In genomic region chr12:95473440-95473946, GRCh38 we compare ENCODE assay signal across 8 cellular contexts. TPM values are rescaled to one million over a fixed set of nuclear protein-coding genes. Genes with fewer than 3 reads are reported as not detected.
DNase-seq lines count a peak whose midpoint lies in the region; ATAC-seq and TF ChIP-seq lines count a peak whose summit lies in the region.

No MANE protein-coding gene starts in this region.

- peak; percentile 83 for TF ChIP-seq POLR2A in HCT116 (IDR thresholded peaks at IDR 0.05; ENCODE audit: borderline replicate concordance, extremely low read depth, insufficient read depth, insufficient read length)

- peaks cover 4% of the 10 kb centered on the region; the same call in 1 of the 2 replicates for H4K20me1 ChIP-seq in HCT116 (ENCODE audit: insufficient read depth)

- peaks cover 15 to 29% of the 10 kb centered on the region in 2 experiments for H3K36me3 ChIP-seq in HCT116 (ENCODE audit: control insufficient read depth in 1 of 2, insufficient read depth in 2 of 2, low read length in 2 of 2)
- peaks cover 35% of the 10 kb centered on the region for H3K36me3 ChIP-seq in WERI-Rb-1
- peaks cover 17% of the 10 kb centered on the region for H3K36me3 ChIP-seq in effector memory CD4-positive, alpha-beta T cell (ENCODE audit: control insufficient read depth, insufficient read depth, low read length)
- peaks cover 8 to 25% of the 10 kb centered on the region in 2 experiments for H3K36me3 ChIP-seq in mesenchymal stem cell (ENCODE audit: control insufficient read depth in 1 of 2, insufficient read depth in 2 of 2, low read depth in 1 of 2, low read length in 2 of 2)

- CTCF ChIA-PET in HCT116 (lab: Charles Lee) = interaction anchor here (1.0 to 1.1 kb wide), 3 partner anchors 61 to 445 kb away, joined by 4 to 5 read pairs (median 4); no protein-coding TSS in a partner anchor

- peak overlapping the region; percentile 91 for H2AFZ ChIP-seq in HCT116 (ENCODE audit: low read depth, low read length, poor library complexity, severe bottlenecking)
- H2AFZ ChIP-seq in mesenchymal stem cell (ENCODE audit: low read depth, low read length) = no peak overlapping the region

- peak overlapping the region; percentile 99 for H3K9ac ChIP-seq in HCT116 (ENCODE audit: low read length)
- peak overlapping the region; percentile 100 for H3K9ac ChIP-seq in mesenchymal stem cell (ENCODE audit: low read length)

- no peaks in the 10 kb centered on the region for H3K79me1 ChIP-seq in mesenchymal stem cell (replicated peaks; ENCODE audit: low read length, poor library complexity, severe bottlenecking)

- WGBS in mesenchymal stem cell = 0% methylated on average over 19 of the region's 25 CpGs

- H3K4me3 ChIP-seq in HCT116 (replicated peaks in 1 of 2; ENCODE audit: low read depth in 1 of 2, low read length in 2 of 2) (peak overlapping the region; percentile 94 to 98), WERI-Rb-1 (ENCODE audit: low read depth, low read length) (peak overlapping the region; percentile 96), mesenchymal stem cell (ENCODE audit: insufficient read depth in 1 of 2, low read depth in 1 of 2, low read length in 2 of 2) (peak overlapping the region; percentile 56 to 99)
- peak overlapping the region; percentile 82 for H3K4me3 ChIP-seq in effector memory CD4-positive, alpha-beta T cell (ENCODE audit: insufficient read depth, low read depth, low read length, poor library complexity, severe bottlenecking)

- H3K4ac ChIP-seq in mesenchymal stem cell (ENCODE audit: low read depth in 1 of 2, low read length in 2 of 2) = peak overlapping the region in 1 of 2 experiments; percentile 84

- H2BK12ac ChIP-seq in mesenchymal stem cell (ENCODE audit: low read length in 2 of 2) = no peak overlapping the region

- H3K9me2 ChIP-seq in HCT116 (ENCODE audit: insufficient read depth) = no peaks in the 10 kb centered on the region

- ATAC-seq in HCT116 = peak; percentile 53

- peak; percentile 62 for DNase-seq in SIG-M5 treated with dmso at 0.1 percent for 504 hours (lab: John Stamatoyannopoulos, UW; ENCODE audit: unreplicated experiment)
- no peak for DNase-seq in SIG-M5 (lab: John Stamatoyannopoulos, UW)
- DNase-seq in HCT116 (ENCODE audit: low read depth, low spot score) = peak; percentile 19
- peak; percentile 51 for DNase-seq in M059J (ENCODE audit: low read depth)
- peak; percentile 10 for DNase-seq in WERI-Rb-1
- peak in 2 of 3 donors; percentile 6 to 7 for DNase-seq in effector memory CD4-positive, alpha-beta T cell
- peak; percentile 62 for DNase-seq in mesenchymal stem cell
- peak; percentile 32 for DNase-seq in stromal cell of bone marrow (ENCODE audit: low read depth)

- TF ChIP-seq CTCF in HCT116 (IDR thresholded peaks at IDR 0.05 in 2 of 3, conservative IDR thresholded peaks at IDR 0.05 in 1 of 3; ENCODE audit: borderline replicate concordance in 1 of 3, insufficient read depth in 1 of 3, low read depth in 2 of 3, low read length in 2 of 3) (no peak), WERI-Rb-1 (IDR thresholded peaks at IDR 0.05; ENCODE audit: low read depth, low read length) (no peak)

- no peak overlapping the region for H2AK5ac ChIP-seq in mesenchymal stem cell (ENCODE audit: low read length, severe bottlenecking)

- H3K14ac ChIP-seq in mesenchymal stem cell (ENCODE audit: low read length in 2 of 2) = no peak overlapping the region

- no peak overlapping the region for H2BK15ac ChIP-seq in mesenchymal stem cell (ENCODE audit: low read depth, poor library complexity, severe bottlenecking)

- H3K4me1 ChIP-seq in HCT116 (ENCODE audit: control insufficient read depth in 1 of 2, insufficient read depth in 2 of 2, low read length in 2 of 2) (peaks cover 9 to 33% of the 10 kb centered on the region in 2 experiments), mesenchymal stem cell (ENCODE audit: control insufficient read depth, insufficient read depth, low read depth, low read length) (no peaks in the 10 kb centered on the region)
- H3K4me1 ChIP-seq in effector memory CD4-positive, alpha-beta T cell (ENCODE audit: control insufficient read depth, insufficient read depth, low read length, poor library complexity, severe bottlenecking) = peaks cover 5% of the 10 kb centered on the region

- no peak overlapping the region for H4K91ac ChIP-seq in mesenchymal stem cell (ENCODE audit: low read length)

- 0 out of 2 replicates have a peak, but pooled peaks have one; percentile 3 for TF ChIP-seq RAD21 in HCT116 (IDR thresholded peaks at IDR 0.05; ENCODE audit: low read depth)

- RAD21 ChIA-PET in HCT116 (lab: Charles Lee; ENCODE audit: low non-redundant PET in 1 of 2, low total read pairs in 2 of 2, uncharacterized antibody in 2 of 2, unreplicated experiment in 2 of 2) = no interaction called here

- no peak overlapping the region for H3K23ac ChIP-seq in mesenchymal stem cell (ENCODE audit: low read length in 2 of 2)

- H3K9me3 ChIP-seq in HCT116 (ENCODE audit: control insufficient read depth in 1 of 2, insufficient read depth in 1 of 2, low read depth in 1 of 2, low read length in 2 of 2) = no peaks in the 10 kb centered on the region
- H3K9me3 ChIP-seq in WERI-Rb-1 (ENCODE audit: severe bottlenecking) = no peaks in the 10 kb centered on the region
- no peaks in the 10 kb centered on the region for H3K9me3 ChIP-seq in effector memory CD4-positive, alpha-beta T cell (ENCODE audit: control insufficient read depth, low read length)
- no peaks in the 10 kb centered on the region for H3K9me3 ChIP-seq in mesenchymal stem cell (ENCODE audit: control insufficient read depth, low read length)

- H3K79me2 ChIP-seq in HCT116 (ENCODE audit: insufficient read depth, low read length) = peaks cover 52% of the 10 kb centered on the region

- H3K27ac ChIP-seq in HCT116 (ENCODE audit: low read depth, low read length) (peak overlapping the region; percentile 77), WERI-Rb-1 (peak overlapping the region; percentile 95), mesenchymal stem cell (ENCODE audit: low read length, poor library complexity, severe bottlenecking) (peak overlapping the region; percentile 88)
- peak overlapping the region; percentile 82 for H3K27ac ChIP-seq in effector memory CD4-positive, alpha-beta T cell (ENCODE audit: insufficient read depth, low read length, poor library complexity, severe bottlenecking)

- H3K4me2 ChIP-seq in HCT116 (ENCODE audit: low read length) (peak overlapping the region; percentile 84), mesenchymal stem cell (ENCODE audit: low read length, poor library complexity, severe bottlenecking) (peak overlapping the region; percentile 77)

- H4K8ac ChIP-seq in mesenchymal stem cell (ENCODE audit: low read length) = no peak overlapping the region

- H2BK120ac ChIP-seq in mesenchymal stem cell (ENCODE audit: low read depth, low read length) = no peak overlapping the region

- H3K27me3 ChIP-seq in HCT116 (ENCODE audit: insufficient read depth, low read length) = no peaks in the 10 kb centered on the region
- H3K27me3 ChIP-seq in WERI-Rb-1 (ENCODE audit: insufficient read depth, low read depth, severe bottlenecking) = no peaks in the 10 kb centered on the region
- H3K27me3 ChIP-seq in effector memory CD4-positive, alpha-beta T cell (replicated peaks; ENCODE audit: control insufficient read depth, insufficient read depth, low read length, poor library complexity, severe bottlenecking) = no peaks in the 10 kb centered on the region
- no peaks in the 10 kb centered on the region for H3K27me3 ChIP-seq in mesenchymal stem cell (ENCODE audit: control insufficient read depth in 1 of 2, insufficient read depth in 1 of 2, low read length in 2 of 2)

- no peak overlapping the region for H3K18ac ChIP-seq in mesenchymal stem cell (ENCODE audit: low read depth in 1 of 2, low read length in 2 of 2)

- H2BK5ac ChIP-seq in mesenchymal stem cell (ENCODE audit: low read depth, low read length, poor library complexity, severe bottlenecking) = no peak overlapping the region

- intact Hi-C loops in HCT116 (cut with micrococcal nuclease) = no loop called here

- TSS peak; percentile 95 for BruUV-seq in HCT116 (replicated peaks; lab: Mats Ljungman, UMichigan)

- POLR2A ChIA-PET in HCT116 (lab: Charles Lee) = interaction anchor here (0.6 to 2.0 kb wide), 20 partner anchors 9 to 387 kb away, joined by 3 to 11 read pairs (median 4); no protein-coding TSS in a partner anchor

TF ChIP-seq in HCT116, 20 proteins besides CTCF, POLR2A, EP300 and RAD21:
- TF ChIP-seq SIN3A (IDR thresholded peaks at IDR 0.05; ENCODE audit: low read depth) (no peak), SRF (IDR thresholded peaks at IDR 0.05; ENCODE audit: low read depth) (no peak), ATF3 (IDR thresholded peaks at IDR 0.05) (no peak), FOSL1 (IDR thresholded peaks at IDR 0.05; ENCODE audit: low read depth) (no peak), CBX3 (IDR thresholded peaks at IDR 0.05; ENCODE audit: low read depth) (no peak), YY1 (IDR thresholded peaks at IDR 0.05; ENCODE audit: extremely low read depth, insufficient replicate concordance, low read depth, low read length) (no peak), CEBPB (IDR thresholded peaks at IDR 0.05; ENCODE audit: low read depth) (no peak), JUND (IDR thresholded peaks at IDR 0.05) (0 out of 2 replicates have a peak, but pooled peaks have one; percentile 19)
- TF ChIP-seq, protein P1, sequence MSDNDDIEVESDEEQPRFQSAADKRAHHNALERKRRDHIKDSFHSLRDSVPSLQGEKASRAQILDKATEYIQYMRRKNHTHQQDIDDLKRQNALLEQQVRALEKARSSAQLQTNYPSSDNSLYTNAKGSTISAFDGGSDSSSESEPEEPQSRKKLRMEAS (IDR thresholded peaks at IDR 0.05) = no peak

RNA-seq across cellular contexts. Expression of gene METAP2, which starts 0.5 kb away (rescaled TPM):
- 127 TPM for total RNA-seq in HCT116 (2021; ENCODE audit: unreplicated experiment)
- 81.9 and 111 TPM in 2 replicates for polyA plus RNA-seq in HCT116 (2012)
- 76.9 and 80.2 TPM in 2 replicates for total RNA-seq in M059J (2014; rRNA removed; shearing (Covaris generic))
- 59.9 TPM for polyA plus RNA-seq in mesenchymal stem cell (2013, experiment 1 of 2)
- 60.6 TPM for polyA plus RNA-seq in mesenchymal stem cell (2013, experiment 2 of 2)
